In the genomic region with DNA sequence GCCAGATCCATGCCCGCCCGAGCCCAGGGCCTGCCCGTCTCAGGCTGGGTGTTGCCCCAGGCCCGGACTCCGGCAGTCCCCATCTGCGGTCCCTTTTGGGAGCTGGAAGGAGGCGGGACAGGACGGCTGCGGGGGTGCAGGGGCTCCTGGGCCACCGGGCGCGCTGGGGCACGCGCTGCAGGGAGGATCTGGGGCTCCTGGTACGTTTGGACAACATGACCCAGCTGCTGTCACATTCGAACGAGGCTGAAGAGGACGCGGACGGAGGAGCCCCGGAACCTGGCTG, we compare ENCODE assay signal across 9 cellular contexts. TPM values are rescaled to one million over a fixed set of nuclear protein-coding genes. Genes with fewer than 3 reads are reported as not detected.
DNase-seq lines count a peak whose midpoint lies in the region; ATAC-seq and TF ChIP-seq lines count a peak whose summit lies in the region.
"Had no signal": no experiment of that assay in that cellular context is flagged by ENCODE, and none has a peak within 500 bp of the region (broad histone marks: within the 10 kb centered on the region; RNA-seq: fewer than 3 reads in every experiment).

No MANE protein-coding gene starts in this region.

- peak; percentile 27 for ATAC-seq in HG03175 (IDR thresholded peaks at IDR 0.05; ENCODE audit: unreplicated experiment)
- no peak for ATAC-seq in HG03045 (IDR thresholded peaks at IDR 0.05; ENCODE audit: unreplicated experiment)

- H3K4me1 ChIP-seq in liver (ENCODE audit: control insufficient read depth in 4 of 4, insufficient read depth in 4 of 4, low read length in 3 of 4) = peaks cover 4 to 20% (median 14%) of the 10 kb centered on the region in 4 donors

- in situ Hi-C loops in KBM-7 (cut with MboI; ENCODE audit: low pct_unique_long_range_greater_than_20kb, low sequenced_read_pairs) = no loop called here

- H3K9ac ChIP-seq in liver (ENCODE audit: low read depth in 1 of 2, low read length in 2 of 2) = peak overlapping the region; percentile 5 to 66

- no peaks in the 10 kb centered on the region for H3K36me3 Mint-ChIP-seq in type B pancreatic cell

- no peaks in the 10 kb centered on the region for H3K36me3 ChIP-seq in liver (ENCODE audit: control insufficient read depth in 4 of 4, insufficient read depth in 3 of 4, low read depth in 1 of 4, low read length in 3 of 4)

- peaks cover 6% of the 10 kb centered on the region for H3K4me1 Mint-ChIP-seq in type B pancreatic cell (ENCODE audit: unreplicated experiment)

- no peaks in the 10 kb centered on the region for H3K9me3 Mint-ChIP-seq in type B pancreatic cell

- 7% methylated on average over 21 of the region's 21 CpGs for WGBS in liver

- no peaks in the 10 kb centered on the region for H3K27me3 ChIP-seq in liver (ENCODE audit: control insufficient read depth in 4 of 4, insufficient read depth in 4 of 4, low read length in 3 of 4)

- TF ChIP-seq CTCF in GM12875 (IDR thresholded peaks at IDR 0.05; ENCODE audit: borderline replicate concordance, insufficient read depth, low read depth, low read length) = no peak
- TF ChIP-seq CTCF in liver (IDR thresholded peaks at IDR 0.05; ENCODE audit: low read depth, low read length, missing input control) = no peak
- no peak for TF ChIP-seq CTCF in type B pancreatic cell (conservative IDR thresholded peaks at IDR 0.05)

- no peaks in the 10 kb centered on the region for H3K27me3 Mint-ChIP-seq in type B pancreatic cell

- H3K27ac ChIP-seq in angular gyrus (ENCODE audit: low read depth, low read length) = peak overlapping the region; percentile 16
- H3K27ac ChIP-seq in liver (ENCODE audit: low read depth in 1 of 2, low read length in 2 of 2) = peak overlapping the region; percentile 72 to 75

- no peaks in the 10 kb centered on the region for H3K9me3 ChIP-seq in liver (ENCODE audit: control insufficient read depth in 4 of 4, low read length in 3 of 4)

- H3K27ac Mint-ChIP-seq in type B pancreatic cell = no peak overlapping the region

- H3K4me3 Mint-ChIP-seq in type B pancreatic cell = peak overlapping the region; percentile 70

- H3K4me3 ChIP-seq in GM12875 (ENCODE audit: low read depth, low read length) = peak overlapping the region; percentile 84
- H3K4me3 ChIP-seq in liver (ENCODE audit: low read depth in 1 of 3, low read length in 3 of 3) = peak overlapping the region; percentile 57 to 81 (median 57)

- DNase-seq in type B pancreatic cell (ENCODE audit: extremely low spot score, unreplicated experiment) (peak; percentile 73), NCI-H1930 (lab: John Stamatoyannopoulos, UW) (no peak), KBM-7 (no peak)

- TF ChIP-seq RAD21 in liver (IDR thresholded peaks at IDR 0.05) = no peak

TF ChIP-seq in liver, 16 proteins besides CTCF, POLR2A, EP300 and RAD21:
- no peak for TF ChIP-seq HNF4G (IDR thresholded peaks at IDR 0.05)
- TF ChIP-seq, protein P1, sequence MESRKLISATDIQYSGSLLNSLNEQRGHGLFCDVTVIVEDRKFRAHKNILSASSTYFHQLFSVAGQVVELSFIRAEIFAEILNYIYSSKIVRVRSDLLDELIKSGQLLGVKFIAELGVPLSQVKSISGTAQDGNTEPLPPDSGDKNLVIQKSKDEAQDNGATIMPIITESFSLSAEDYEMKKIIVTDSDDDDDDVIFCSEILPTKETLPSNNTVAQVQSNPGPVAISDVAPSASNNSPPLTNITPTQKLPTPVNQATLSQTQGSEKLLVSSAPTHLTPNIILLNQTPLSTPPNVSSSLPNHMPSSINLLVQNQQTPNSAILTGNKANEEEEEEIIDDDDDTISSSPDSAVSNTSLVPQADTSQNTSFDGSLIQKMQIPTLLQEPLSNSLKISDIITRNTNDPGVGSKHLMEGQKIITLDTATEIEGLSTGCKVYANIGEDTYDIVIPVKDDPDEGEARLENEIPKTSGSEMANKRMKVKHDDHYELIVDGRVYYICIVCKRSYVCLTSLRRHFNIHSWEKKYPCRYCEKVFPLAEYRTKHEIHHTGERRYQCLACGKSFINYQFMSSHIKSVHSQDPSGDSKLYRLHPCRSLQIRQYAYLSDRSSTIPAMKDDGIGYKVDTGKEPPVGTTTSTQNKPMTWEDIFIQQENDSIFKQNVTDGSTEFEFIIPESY (IDR thresholded peaks at IDR 0.05) = no peak
- no peak for TF ChIP-seq TAF1 (conservative IDR thresholded peaks at IDR 0.05)
- no peak for TF ChIP-seq FOXA2 (IDR thresholded peaks at IDR 0.05)
- TF ChIP-seq NR2F2 (IDR thresholded peaks at IDR 0.05) = no peak
- TF ChIP-seq YY1 (IDR thresholded peaks at IDR 0.05) = no peak
- no peak for TF ChIP-seq SP1 (IDR thresholded peaks at IDR 0.05)
- TF ChIP-seq REST (IDR thresholded peaks at IDR 0.05) = no peak
- no peak for TF ChIP-seq GABPA (IDR thresholded peaks at IDR 0.05 in 1 of 2, conservative IDR thresholded peaks at IDR 0.05 in 1 of 2)

RNA-seq across cellular contexts. Expression of gene CALML6, which starts 6.6 kb away (rescaled TPM):
- total RNA-seq in liver (under 1 TPM; 0.47 to 0.67 TPM), type B pancreatic cell (ENCODE audit: low replicate concordance) (0.36 and 0.65 TPM in 2 replicates)
- polyA plus RNA-seq in liver = under 1 TPM in 1 of 2 donors, not detected in 1; 0.15 TPM
- total RNA-seq: T-helper 1 cell treated with Interleukin-12 subunit alpha and Interleukin-12 subunit beta and Interleukin-4 antibody, amounts not matched to agents 30 ng/mL and 1 ng/mL, for 36 hours had no signal

RNA-seq across cellular contexts. Expression of gene TMEM52, which starts 10.6 kb away (rescaled TPM):
- total RNA-seq in liver = 1 to 10 TPM; 2.6 to 2.7 TPM
- 10 to 100 TPM in 1 of 2 donors, 1 to 10 TPM in 1; 3.2 to 13.1 TPM for polyA plus RNA-seq in liver
- total RNA-seq in type B pancreatic cell (ENCODE audit: low replicate concordance) = 1.8 and 3.9 TPM in 2 replicates
- total RNA-seq: T-helper 1 cell treated with Interleukin-12 subunit alpha and Interleukin-12 subunit beta and Interleukin-4 antibody, amounts not matched to agents 30 ng/mL and 1 ng/mL, for 36 hours had no signal

RNA-seq across cellular contexts. Expression of gene GNB1, which starts 17.6 kb away (rescaled TPM):
- total RNA-seq in liver = 10 to 100 TPM; 51.5 to 54.0 TPM
- 10 to 100 TPM; 22.3 to 68.5 TPM for polyA plus RNA-seq in liver
- 279 and 297 TPM in 2 replicates for total RNA-seq in type B pancreatic cell (ENCODE audit: low replicate concordance)
